In genomic region chr5:32251864-32252458, GRCh38 we compare ENCODE assay signal across 24 cellular contexts.
DNase-seq lines count a peak whose midpoint lies in the region; ATAC-seq and TF ChIP-seq lines count a peak whose summit lies in the region.
"Had no signal": no experiment of that assay in that cellular context is flagged by ENCODE, and none has a peak within 500 bp of the region (broad histone marks: within the 10 kb centered on the region; RNA-seq: fewer than 3 reads in every experiment).

No MANE protein-coding gene starts in this region.

- peaks cover 31% of the 10 kb centered on the region for H3K36me3 Mint-ChIP-seq in neural crest cell (ENCODE audit: low read depth)

- H3K4me3 Mint-ChIP-seq in neural crest cell = no peak overlapping the region
- H3K4me3 Mint-ChIP-seq: activated CD4-positive, alpha-beta T cell treated with anti-CD3 and anti-CD28 coated beads, Interleukin-2, amount 10 ng/mL, durations not matched to agents 7 days and 5 days; nephron had no signal

- peak overlapping the region; percentile 29 for H3K27ac Mint-ChIP-seq in neural crest cell (ENCODE audit: unreplicated experiment)
- H3K27ac Mint-ChIP-seq: activated CD4-positive, alpha-beta T cell treated with anti-CD3 and anti-CD28 coated beads, Interleukin-2, amount 10 ng/mL, durations not matched to agents 7 days and 5 days had no signal

- ATAC-seq in GM21619 (IDR thresholded peaks at IDR 0.05; ENCODE audit: unreplicated experiment) (no peak), GM18511 (IDR thresholded peaks at IDR 0.05; ENCODE audit: unreplicated experiment) (no peak), HG03025 (IDR thresholded peaks at IDR 0.05; ENCODE audit: low FRiP score, unreplicated experiment) (no peak)
- ATAC-seq: left colon had no signal

- peak; percentile 16 for DNase-seq in DMS79 treated with DMSO at 0.1 percent for 48 hours (lab: John Stamatoyannopoulos, UW)
- no peak for DNase-seq in DMS79 (lab: John Stamatoyannopoulos, UW)
- peak; percentile 63 for DNase-seq in NCI-H146 (lab: John Stamatoyannopoulos, UW)
- peak; percentile 86 for DNase-seq in amniotic epithelial cell (ENCODE audit: low read depth)
- no peak for DNase-seq in neural crest cell (ENCODE audit: low read depth, low spot score)
- DNase-seq: 8988T; activated CD4-positive, alpha-beta T cell treated with anti-CD3 and anti-CD28 coated beads, Interleukin-2, amount 10 ng/mL, durations not matched to agents 7 days and 5 days; activated CD8-positive, alpha-beta memory T cell treated with anti-CD3 and anti-CD28 coated beads, Interleukin-2, amount 50 U/mL, for 4 hours; activated effector memory CD4-positive, alpha-beta T cell treated with anti-CD3 and anti-CD28 coated beads, Interleukin-2, amount 50 U/mL, for 16 hours; adrenal gland; BE2C; caudate nucleus; HCEC 1CT; IMR-90; left colon; midbrain; NCI-H1048; Right ventricle myocardium superior; stimulated activated CD4-positive, alpha-beta T cell treated with anti-CD3 and anti-CD28 coated beads, Interleukin-4, amount 100 ng/mL, for 1 hour; substantia nigra had no signal

- H3K4me1 Mint-ChIP-seq in neural crest cell = peaks cover 14% of the 10 kb centered on the region
- H3K4me1 Mint-ChIP-seq: activated CD4-positive, alpha-beta T cell treated with anti-CD3 and anti-CD28 coated beads, Interleukin-2, amount 10 ng/mL, durations not matched to agents 7 days and 5 days had no signal

- H3K9me3 Mint-ChIP-seq in neural crest cell = no peaks in the 10 kb centered on the region
- H3K9me3 Mint-ChIP-seq: activated CD4-positive, alpha-beta T cell treated with anti-CD3 and anti-CD28 coated beads, Interleukin-2, amount 10 ng/mL, durations not matched to agents 7 days and 5 days; nephron had no signal

- H3K27me3 Mint-ChIP-seq in neural crest cell (ENCODE audit: low read depth) = no peaks in the 10 kb centered on the region
- H3K27me3 Mint-ChIP-seq: activated CD4-positive, alpha-beta T cell treated with anti-CD3 and anti-CD28 coated beads, Interleukin-2, amount 10 ng/mL, durations not matched to agents 7 days and 5 days had no signal

- TF ChIP-seq CTCF in neural crest cell (conservative IDR thresholded peaks at IDR 0.05) = no peak

Comparison
In these comparisons a context has a peak if more than half of its experiments do, and no peak if none do; other contexts are left out.
1. DNase-seq: peak in DMS79 treated with DMSO at 0.1 percent for 48 hours (single experiment), NCI-H146 (single experiment) and amniotic epithelial cell (single experiment); none in DMS79 (single experiment) and neural crest cell (single experiment).